Comparison of ENCODE assay signal across 15 cellular contexts in the genomic region with DNA sequence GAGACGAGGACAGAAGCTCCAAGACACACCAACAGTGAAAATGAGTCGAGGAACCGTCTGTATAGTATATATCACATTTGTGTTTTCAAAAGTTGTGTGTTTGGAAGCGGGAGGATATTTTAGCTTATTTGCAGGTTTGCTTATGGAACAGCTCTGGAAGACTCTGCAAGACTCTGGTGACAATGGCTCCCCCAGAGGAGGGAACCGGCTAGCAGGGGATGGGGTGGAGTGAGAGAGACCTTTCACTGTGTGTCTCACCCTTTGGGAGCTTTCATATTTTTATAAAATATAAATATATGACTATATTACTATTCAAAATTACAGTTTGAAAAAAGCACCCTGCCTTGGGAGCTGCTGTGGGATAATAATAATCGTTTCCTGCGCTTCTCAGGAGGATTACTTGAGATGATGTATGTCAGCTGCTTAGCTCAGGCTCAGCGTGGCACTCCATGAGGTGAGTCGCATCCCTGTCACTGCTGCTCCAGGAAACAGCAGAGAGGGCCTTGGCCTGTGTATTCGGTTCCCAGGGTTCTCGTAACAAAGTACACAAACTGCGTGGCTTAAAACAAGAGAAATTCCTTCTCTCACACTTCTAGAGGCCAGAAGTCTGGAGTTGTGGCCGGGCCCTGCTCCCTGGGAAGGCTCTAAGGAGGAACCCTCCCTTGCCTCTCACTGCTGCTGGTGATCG.
DNase-seq lines count a peak whose midpoint lies in the region; ATAC-seq and TF ChIP-seq lines count a peak whose summit lies in the region.
"Had no signal": no experiment of that assay in that cellular context is flagged by ENCODE, and none has a peak within 500 bp of the region (broad histone marks: within the 10 kb centered on the region; RNA-seq: fewer than 3 reads in every experiment).

No MANE protein-coding gene starts in this region.

- H3K9ac ChIP-seq in PC-3 (ENCODE audit: low read length), result peak overlapping the region; percentile 87

- no peak overlapping the region for H2AFZ ChIP-seq in PC-3 (ENCODE audit: low read length)

- no peaks in the 10 kb centered on the region for H3K9me2 ChIP-seq in PC-3 (replicated peaks; ENCODE audit: low read length)

- H3K36me3 ChIP-seq in PC-3 (ENCODE audit: low read depth, low read length) (no peaks in the 10 kb centered on the region), mucosa of descending colon (ENCODE audit: low read depth) (no peaks in the 10 kb centered on the region)
- H3K36me3 ChIP-seq: thyroid gland had no signal

- no peaks in the 10 kb centered on the region for H3K9me3 ChIP-seq in PC-3 (ENCODE audit: low read length)
- H3K9me3 ChIP-seq in mucosa of descending colon, result no peaks in the 10 kb centered on the region
- H3K9me3 ChIP-seq: body of pancreas, thyroid gland had no signal

- no peaks in the 10 kb centered on the region for H4K20me1 ChIP-seq in PC-3 (ENCODE audit: low read length)

- intact Hi-C loops in PC-3 (cut with micrococcal nuclease), result loop anchor here (2.0 to 5.0 kb wide), 4 partner anchors 118 to 393 kb away; no protein-coding TSS in a partner anchor
- intact Hi-C loops in mucosa of descending colon (cut with DNase I, micrococcal nuclease), result no loop called here

- CTCF ChIA-PET in PC-3 (lab: Charles Lee), result interaction anchor here (0.5 to 3.4 kb wide), 5 partner anchors 15 to 187 kb away, joined by 3 to 25 read pairs (median 3); no protein-coding TSS in a partner anchor

- no TSS peak for BruUV-seq in PC-3 (replicated peaks; lab: Mats Ljungman, UMichigan)

- peak overlapping the region; percentile 76 for H3K4me2 ChIP-seq in PC-3 (ENCODE audit: low read length)

- peak; percentile 21; the same call in 1 of the 2 replicates for TF ChIP-seq CTCF in PC-3 (conservative IDR thresholded peaks at IDR 0.05; ENCODE audit: low read depth, low read length)
- TF ChIP-seq CTCF in epithelial cell of esophagus (IDR thresholded peaks at IDR 0.05; ENCODE audit: insufficient read depth, low read depth, low read length, missing control alignments), result peak; percentile 3
- no peak for TF ChIP-seq CTCF in mucosa of descending colon (IDR thresholded peaks at IDR 0.05)

- DNase-seq in NCI-H82 (lab: John Stamatoyannopoulos, UW), result peak; percentile 44
- no peak for DNase-seq in NCI-H82 treated with DMSO at 0.1 percent for 48 hours (lab: John Stamatoyannopoulos, UW; ENCODE audit: unreplicated experiment)
- DNase-seq in PC-3, result peak; percentile 88
- DNase-seq in epithelial cell of esophagus (ENCODE audit: low read depth), result peak; percentile 81
- DNase-seq in skeletal muscle cell (ENCODE audit: low read depth), result peak; percentile 67
- no peak for DNase-seq in mucosa of descending colon
- no peak for DNase-seq in COLO829 (ENCODE audit: low spot score)
- DNase-seq: activated T-cell treated with anti-CD3 and anti-CD28 coated beads, Interleukin-2, amount 50 U/mL, for 72 hours; body of pancreas; natural killer cell; NCI-H1092 treated with DMSO at 0.1 percent for 48 hours; NCI-H526; thyroid gland had no signal

- POLR2A ChIA-PET in PC-3 (lab: Charles Lee; ENCODE audit: unreplicated experiment), result interaction anchor here (0.7 kb wide), 1 partner anchor 32 kb away, joined by 4 read pairs; no protein-coding TSS in a partner anchor

- H3K79me2 ChIP-seq in PC-3 (ENCODE audit: low read length), result no peaks in the 10 kb centered on the region

- H3K27ac ChIP-seq in PC-3 (ENCODE audit: low read length), result peak overlapping the region; percentile 96
- H3K27ac ChIP-seq: body of pancreas, thyroid gland had no signal

- H3K4me3 ChIP-seq in PC-3 (ENCODE audit: low read length), result no peak overlapping the region
- H3K4me3 ChIP-seq in epithelial cell of esophagus (ENCODE audit: low read length), result no peak overlapping the region
- H3K4me3 ChIP-seq in skeletal muscle cell (ENCODE audit: low read depth, low read length), result no peak overlapping the region
- no peak overlapping the region for H3K4me3 ChIP-seq in mucosa of descending colon
- H3K4me3 ChIP-seq: body of pancreas, thyroid gland had no signal

- ATAC-seq in PC-3 (peak; percentile 37), mucosa of descending colon (no peak), HG03439 (IDR thresholded peaks at IDR 0.05; ENCODE audit: unreplicated experiment) (no peak)
- ATAC-seq: activated T-cell treated with anti-CD3 and anti-CD28 coated beads, Interleukin-2, amount 50 U/mL, for 72 hours; body of pancreas; natural killer cell; sciatic nerve had no signal

- H3K4me1 ChIP-seq in PC-3 (ENCODE audit: insufficient read depth, low read length) (peaks cover 51% of the 10 kb centered on the region), mucosa of descending colon (ENCODE audit: low read depth) (peaks cover 59% of the 10 kb centered on the region)

- H3F3A ChIP-seq in PC-3 (ENCODE audit: low read length, unreplicated experiment), result peaks cover 9% of the 10 kb centered on the region

- no peaks in the 10 kb centered on the region for H3K27me3 ChIP-seq in PC-3 (ENCODE audit: low read length)
- H3K27me3 ChIP-seq: body of pancreas, thyroid gland had no signal

Comparison
In these comparisons a context has a peak if more than half of its experiments do, and no peak if none do; other contexts are left out.
1. DNase-seq: peak in NCI-H82 (single experiment), PC-3 (single experiment), epithelial cell of esophagus (single experiment) and skeletal muscle cell (single experiment); none in NCI-H82 treated with DMSO at 0.1 percent for 48 hours (single experiment), mucosa of descending colon (0 of 3) and COLO829 (single experiment).